24 cellular contexts compared by ENCODE assay signal in the genomic region with DNA sequence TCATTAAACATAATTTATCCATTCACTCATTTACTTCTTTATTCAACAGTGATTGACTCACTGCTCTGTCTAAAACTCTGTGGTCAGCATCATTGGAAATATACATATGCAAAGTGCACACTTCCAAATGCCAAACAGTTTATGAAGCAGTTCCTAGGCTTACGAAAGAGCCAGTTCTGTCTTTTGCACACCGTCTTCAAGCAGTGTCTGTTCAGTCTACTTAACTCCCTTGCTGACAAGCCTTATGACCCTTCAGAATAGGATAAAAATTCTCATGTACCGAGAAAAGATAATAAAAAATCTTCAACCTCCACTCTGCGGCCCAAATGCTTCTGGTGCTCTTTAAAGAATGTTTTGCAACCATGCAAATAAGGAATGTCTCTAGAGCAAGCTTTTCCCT.
DNase-seq lines count a peak whose midpoint lies in the region; ATAC-seq, FAIRE-seq and TF ChIP-seq lines count a peak whose summit lies in the region.
"Had no signal": no experiment of that assay in that cellular context is flagged by ENCODE, and none has a peak within 500 bp of the region (broad histone marks: within the 10 kb centered on the region; RNA-seq: fewer than 3 reads in every experiment).

No MANE protein-coding gene starts in this region.

- no peak overlapping the region for H2BK12ac ChIP-seq in mesenchymal stem cell (ENCODE audit: low read length in 2 of 2)

- peak; percentile 1 for DNase-seq in EH (ENCODE audit: low read depth)
- DNase-seq in astrocyte (ENCODE audit: low read depth): peak; percentile 28
- peak; percentile 26 to 39 for DNase-seq in fibroblast of lung (ENCODE audit: low read depth in 2 of 2)
- DNase-seq in mesenchymal stem cell: peak; percentile 62
- DNase-seq in SIG-M5 treated with dmso at 0.1 percent for 504 hours (lab: John Stamatoyannopoulos, UW; ENCODE audit: unreplicated experiment): no peak
- DNase-seq in HT-29 (ENCODE audit: low spot score): no peak
- DNase-seq in GM19238 (ENCODE audit: insufficient read length, low spot score): no peak
- DNase-seq: DND-41, GDM1, H9, Kasumi-1, MG63, NCI-H1092, NCI-H1436 treated with DMSO at 0.1 percent for 48 hours, NCI-H2029, NCI-H2171, NCI-H446 treated with DMSO at 0.1 percent for 48 hours, NCI-H774, SHP77 had no signal

- ATAC-seq in GM21423 (IDR thresholded peaks at IDR 0.05; ENCODE audit: unreplicated experiment): no peak

- 39% methylated on average over 4 of the region's 4 CpGs for WGBS in mesenchymal stem cell

- H4K8ac ChIP-seq in mesenchymal stem cell (ENCODE audit: low read length): no peak overlapping the region

- no peak overlapping the region for H3K14ac ChIP-seq in mesenchymal stem cell (ENCODE audit: low read length in 2 of 2)

- no peaks in the 10 kb centered on the region for H3K9me3 Mint-ChIP-seq in astrocyte (ENCODE audit: unreplicated experiment)

- TF ChIP-seq CTCF in astrocyte (IDR thresholded peaks at IDR 0.05; ENCODE audit: insufficient read depth, low read depth, low read length) (no peak), fibroblast of lung (conservative IDR thresholded peaks at IDR 0.05 in 1 of 2, IDR thresholded peaks at IDR 0.05 in 1 of 2; ENCODE audit: low read depth in 1 of 2, low read length in 2 of 2) (no peak)

- H3K23ac ChIP-seq in mesenchymal stem cell (ENCODE audit: low read length in 2 of 2): no peak overlapping the region

- H2AK5ac ChIP-seq in mesenchymal stem cell (ENCODE audit: low read length, severe bottlenecking): no peak overlapping the region

- H3K79me1 ChIP-seq in mesenchymal stem cell (replicated peaks; ENCODE audit: low read length, poor library complexity, severe bottlenecking): no peaks in the 10 kb centered on the region

- H3K79me2 ChIP-seq in astrocyte (ENCODE audit: insufficient read depth, low read length) (no peaks in the 10 kb centered on the region), fibroblast of lung (ENCODE audit: control insufficient read depth, insufficient read depth, low read length) (no peaks in the 10 kb centered on the region)

- no peak overlapping the region for H3K27ac Mint-ChIP-seq in astrocyte (ENCODE audit: unreplicated experiment)
- H3K27ac Mint-ChIP-seq: CD14-positive monocyte, H9 had no signal

- no peak for FAIRE-seq in astrocyte (lab: Jason Lieb, UNC)
- FAIRE-seq: HTR-8/SVneo had no signal

- H3K36me3 Mint-ChIP-seq in astrocyte (ENCODE audit: low read depth, unreplicated experiment): no peaks in the 10 kb centered on the region
- H3K36me3 Mint-ChIP-seq: CD14-positive monocyte had no signal

- H3K9me3 ChIP-seq in astrocyte (ENCODE audit: insufficient read depth, low read depth, low read length) (no peaks in the 10 kb centered on the region), fibroblast of lung (ENCODE audit: control insufficient read depth, insufficient read depth, low read depth, low read length) (no peaks in the 10 kb centered on the region), mesenchymal stem cell (ENCODE audit: control insufficient read depth, low read length) (no peaks in the 10 kb centered on the region)
- H3K9me3 ChIP-seq: MG63 had no signal

- H4K20me1 ChIP-seq in astrocyte (ENCODE audit: insufficient read depth, low read length) (no peaks in the 10 kb centered on the region), fibroblast of lung (ENCODE audit: control insufficient read depth, extremely low read depth, insufficient read depth, low read length) (no peaks in the 10 kb centered on the region)

- H3K9ac ChIP-seq in astrocyte (ENCODE audit: low read length) (no peak overlapping the region), fibroblast of lung (ENCODE audit: insufficient read depth, low read length) (no peak overlapping the region), mesenchymal stem cell (ENCODE audit: low read length) (no peak overlapping the region)

- no peak overlapping the region for H3K27ac ChIP-seq in astrocyte (ENCODE audit: low read depth, low read length)
- H3K27ac ChIP-seq in fibroblast of lung (ENCODE audit: insufficient read depth, low read length): no peak overlapping the region
- no peak overlapping the region for H3K27ac ChIP-seq in mesenchymal stem cell (ENCODE audit: low read length, poor library complexity, severe bottlenecking)
- H3K27ac ChIP-seq: 22Rv1, HL-60 had no signal

- no peak overlapping the region for H3K4me2 ChIP-seq in astrocyte (ENCODE audit: low read length)
- H3K4me2 ChIP-seq in fibroblast of lung (ENCODE audit: extremely low read depth, insufficient read depth, low read length): no peak overlapping the region
- no peak overlapping the region for H3K4me2 ChIP-seq in mesenchymal stem cell (ENCODE audit: low read length, poor library complexity, severe bottlenecking)

- H3K36me3 ChIP-seq in astrocyte (ENCODE audit: insufficient read depth, low read length): no peaks in the 10 kb centered on the region
- H3K36me3 ChIP-seq in fibroblast of lung (ENCODE audit: control insufficient read depth, insufficient read depth, low read length): no peaks in the 10 kb centered on the region
- no peaks in the 10 kb centered on the region for H3K36me3 ChIP-seq in mesenchymal stem cell (ENCODE audit: control insufficient read depth in 1 of 2, insufficient read depth in 2 of 2, low read depth in 1 of 2, low read length in 2 of 2)
- H3K36me3 ChIP-seq: MG63 had no signal

- H2BK120ac ChIP-seq in mesenchymal stem cell (ENCODE audit: low read depth, low read length): no peak overlapping the region

- H3K27me3 ChIP-seq in astrocyte (ENCODE audit: insufficient read depth, low read length): no peaks in the 10 kb centered on the region
- no peaks in the 10 kb centered on the region for H3K27me3 ChIP-seq in fibroblast of lung (ENCODE audit: control insufficient read depth, insufficient read depth, low read length)
- no peaks in the 10 kb centered on the region for H3K27me3 ChIP-seq in mesenchymal stem cell (ENCODE audit: control insufficient read depth in 1 of 2, insufficient read depth in 1 of 2, low read length in 2 of 2)
- H3K27me3 ChIP-seq: MG63 had no signal

- no peak overlapping the region for H3K18ac ChIP-seq in mesenchymal stem cell (ENCODE audit: low read depth in 1 of 2, low read length in 2 of 2)

- no peaks in the 10 kb centered on the region for H3K27me3 Mint-ChIP-seq in astrocyte (ENCODE audit: low read depth, unreplicated experiment)

- no peak overlapping the region for H2BK5ac ChIP-seq in mesenchymal stem cell (ENCODE audit: low read depth, low read length, poor library complexity, severe bottlenecking)

- no peak overlapping the region for H2BK15ac ChIP-seq in mesenchymal stem cell (ENCODE audit: low read depth, poor library complexity, severe bottlenecking)

- H3K4ac ChIP-seq in mesenchymal stem cell (ENCODE audit: low read depth in 1 of 2, low read length in 2 of 2): no peak overlapping the region

- no peak overlapping the region for H4K91ac ChIP-seq in mesenchymal stem cell (ENCODE audit: low read length)

- H3K4me3 ChIP-seq in astrocyte (ENCODE audit: insufficient read depth, low read depth, low read length) (no peak overlapping the region), fibroblast of lung (replicated peaks in 1 of 4; ENCODE audit: control extremely low read depth in 1 of 4, insufficient read depth in 1 of 4, low read depth in 3 of 4, low read length in 4 of 4) (no peak overlapping the region), mesenchymal stem cell (ENCODE audit: insufficient read depth in 1 of 2, low read depth in 1 of 2, low read length in 2 of 2) (no peak overlapping the region)
- H3K4me3 ChIP-seq: MG63 had no signal

- peaks cover 7% of the 10 kb centered on the region for H3K4me1 ChIP-seq in astrocyte (ENCODE audit: insufficient read depth, low read length)
- H3K4me1 ChIP-seq in fibroblast of lung (ENCODE audit: control insufficient read depth, extremely low read depth, insufficient read depth, low read length): no peaks in the 10 kb centered on the region
- H3K4me1 ChIP-seq in mesenchymal stem cell (ENCODE audit: control insufficient read depth, insufficient read depth, low read depth, low read length): no peaks in the 10 kb centered on the region

- H2AFZ ChIP-seq in astrocyte (ENCODE audit: low read depth, low read length) (no peak overlapping the region), fibroblast of lung (ENCODE audit: low read length) (no peak overlapping the region), mesenchymal stem cell (ENCODE audit: low read depth, low read length) (no peak overlapping the region)

- H3K4me1 Mint-ChIP-seq in astrocyte (ENCODE audit: low read depth, unreplicated experiment): no peaks in the 10 kb centered on the region
- H3K4me1 Mint-ChIP-seq: CD14-positive monocyte had no signal

- no peak overlapping the region for H3K4me3 Mint-ChIP-seq in astrocyte (ENCODE audit: unreplicated experiment)
- H3K4me3 Mint-ChIP-seq: CD14-positive monocyte, H9 had no signal

Comparison
In these comparisons a context has a peak if more than half of its experiments do, and no peak if none do; other contexts are left out.
1. DNase-seq: peak in EH (single experiment), astrocyte (single experiment), fibroblast of lung (2 of 2) and mesenchymal stem cell (single experiment); none in SIG-M5 treated with dmso at 0.1 percent for 504 hours (single experiment), HT-29 (single experiment) and GM19238 (single experiment).